Comparison of ENCODE assay signal across 15 cellular contexts in genomic region chr20:24465730-24466129, GRCh38. TPM values are rescaled to one million over a fixed set of nuclear protein-coding genes. Genes with fewer than 3 reads are reported as not detected.
DNase-seq lines count a peak whose midpoint lies in the region; ATAC-seq, FAIRE-seq and TF ChIP-seq lines count a peak whose summit lies in the region.
"Had no signal": no experiment of that assay in that cellular context is flagged by ENCODE, and none has a peak within 500 bp of the region (broad histone marks: within the 10 kb centered on the region; RNA-seq: fewer than 3 reads in every experiment).

No MANE protein-coding gene starts in this region.

- H3K9me3 ChIP-seq in gastroesophageal sphincter (no peaks in the 10 kb centered on the region), PC-3 (ENCODE audit: low read length) (no peaks in the 10 kb centered on the region)
- H3K9me3 ChIP-seq: transverse colon had no signal

- H3K4me2 ChIP-seq in PC-3 (ENCODE audit: low read length) = no peak overlapping the region

- no peaks in the 10 kb centered on the region for H4K20me1 ChIP-seq in PC-3 (ENCODE audit: low read length)

- intact Hi-C loops in dorsolateral prefrontal cortex (cut with DNase I) (loop anchor here (5.0 kb wide), 3 partner anchors 37 to 163 kb away; no protein-coding TSS in a partner anchor), PC-3 (cut with micrococcal nuclease) (no loop called here)

- H3K27ac Mint-ChIP-seq in activated naive CD8-positive, alpha-beta T cell treated with anti-CD3 and anti-CD28 coated beads for 36 hours = no peak overlapping the region
- H3K27ac Mint-ChIP-seq: activated naive CD8-positive, alpha-beta T cell treated with anti-CD3 and anti-CD28 coated beads, Interleukin-2, amount 50 U/mL, for 24 hours had no signal

- H3K36me3 ChIP-seq in gastroesophageal sphincter = no peaks in the 10 kb centered on the region
- H3K36me3 ChIP-seq in PC-3 (ENCODE audit: low read depth, low read length) = no peaks in the 10 kb centered on the region
- H3K36me3 ChIP-seq: transverse colon had no signal

- H3K9ac ChIP-seq in PC-3 (ENCODE audit: low read length) = no peak overlapping the region

- no peaks in the 10 kb centered on the region for H3K9me3 Mint-ChIP-seq in activated naive CD8-positive, alpha-beta T cell treated with anti-CD3 and anti-CD28 coated beads for 36 hours
- H3K9me3 Mint-ChIP-seq: activated naive CD8-positive, alpha-beta T cell treated with anti-CD3 and anti-CD28 coated beads, Interleukin-2, amount 50 U/mL, for 24 hours had no signal

- 80 to 86% methylated on average over 1 of the region's 3 CpGs for WGBS in gastroesophageal sphincter (ENCODE audit: low coverage in 1 of 2), 2 donors

- TF ChIP-seq POLR2A in gastroesophageal sphincter (IDR thresholded peaks at IDR 0.05) = no peak

- H3K4me1 ChIP-seq in gastroesophageal sphincter (peaks cover 0 to 19% (median 5%) of the 10 kb centered on the region in 3 donors), PC-3 (ENCODE audit: insufficient read depth, low read length) (no peaks in the 10 kb centered on the region)

- peaks cover 41% of the 10 kb centered on the region for H3K27me3 Mint-ChIP-seq in activated naive CD8-positive, alpha-beta T cell treated with anti-CD3 and anti-CD28 coated beads for 36 hours

- no peaks in the 10 kb centered on the region for H3K9me2 ChIP-seq in PC-3 (replicated peaks; ENCODE audit: low read length)

- no peak for FAIRE-seq in urothelium cell line (lab: Jason Lieb, UNC)
- FAIRE-seq: A204.1, endometrium, GM12892 had no signal

- CTCF ChIA-PET in PC-3 (lab: Charles Lee) = no interaction called here

- H3K27me3 ChIP-seq in dorsolateral prefrontal cortex (peaks cover 0 to 11% (median 0%) of the 10 kb centered on the region in 45 donors), gastroesophageal sphincter (peaks cover 44% of the 10 kb centered on the region), PC-3 (ENCODE audit: low read length) (peaks cover 93% of the 10 kb centered on the region)

- no peak for TF ChIP-seq EP300 in gastroesophageal sphincter (IDR thresholded peaks at IDR 0.05)

- H3F3A ChIP-seq in PC-3 (ENCODE audit: low read length, unreplicated experiment) = no peaks in the 10 kb centered on the region

- no peaks in the 10 kb centered on the region for H3K36me3 Mint-ChIP-seq in activated naive CD8-positive, alpha-beta T cell treated with anti-CD3 and anti-CD28 coated beads for 36 hours

- H3K4me1 Mint-ChIP-seq in activated naive CD8-positive, alpha-beta T cell treated with anti-CD3 and anti-CD28 coated beads for 36 hours = peaks cover 4% of the 10 kb centered on the region

- no TSS peak for BruUV-seq in PC-3 (replicated peaks; lab: Mats Ljungman, UMichigan)

- peak; percentile 35 for DNase-seq in NCI-H82 (lab: John Stamatoyannopoulos, UW)
- no peak for DNase-seq in NCI-H82 treated with DMSO at 0.1 percent for 48 hours (lab: John Stamatoyannopoulos, UW; ENCODE audit: unreplicated experiment)
- DNase-seq in dorsolateral prefrontal cortex = peak; percentile 42 to 87 (median 80)
- peak; percentile 67 for DNase-seq in kidney tubule cell (ENCODE audit: low spot score)
- peak; percentile 61 for DNase-seq in urothelium cell line (ENCODE audit: low spot score)
- DNase-seq in activated naive CD8-positive, alpha-beta T cell treated with anti-CD3 and anti-CD28 coated beads for 36 hours = no peak
- no peak for DNase-seq in PC-3
- DNase-seq: activated naive CD8-positive, alpha-beta T cell treated with anti-CD3 and anti-CD28 coated beads, Interleukin-2, amount 50 U/mL, for 24 hours; Kasumi-1; transverse colon had no signal

- H3K4me3 ChIP-seq in dorsolateral prefrontal cortex (peak overlapping the region in 2 of 59 donors; percentile 2 to 23), gastroesophageal sphincter (no peak overlapping the region), PC-3 (ENCODE audit: low read length) (no peak overlapping the region)
- H3K4me3 ChIP-seq: transverse colon had no signal

- POLR2A ChIA-PET in PC-3 (lab: Charles Lee; ENCODE audit: unreplicated experiment) = no interaction called here

- peak overlapping the region in 55 of 59 donors; percentile 48 to 99 (median 91) for H3K27ac ChIP-seq in dorsolateral prefrontal cortex
- no peak overlapping the region for H3K27ac ChIP-seq in gastroesophageal sphincter
- no peak overlapping the region for H3K27ac ChIP-seq in PC-3 (ENCODE audit: low read length)
- H3K27ac ChIP-seq: transverse colon had no signal

- no peaks in the 10 kb centered on the region for H3K79me2 ChIP-seq in PC-3 (ENCODE audit: low read length)

- ATAC-seq in gastroesophageal sphincter = no peak
- ATAC-seq in PC-3 = no peak
- ATAC-seq: activated naive CD8-positive, alpha-beta T cell treated with anti-CD3 and anti-CD28 coated beads, Interleukin-2, amount 50 U/mL, for 24 hours; Panc1 had no signal

- H2AFZ ChIP-seq in PC-3 (ENCODE audit: low read length) = no peak overlapping the region

- peak in 6 of 56 donors; percentile 5 to 24 (median 12) for TF ChIP-seq CTCF in dorsolateral prefrontal cortex (IDR thresholded peaks at IDR 0.05 in 54 of 56, conservative IDR thresholded peaks at IDR 0.05 in 2 of 56; ENCODE audit: low read depth in 1 of 56, partially characterized antibody in 56 of 56)
- no peak for TF ChIP-seq CTCF in gastroesophageal sphincter (IDR thresholded peaks at IDR 0.05)
- TF ChIP-seq CTCF in PC-3 (conservative IDR thresholded peaks at IDR 0.05; ENCODE audit: low read depth, low read length) = no peak

- H3K4me3 Mint-ChIP-seq in activated naive CD8-positive, alpha-beta T cell treated with anti-CD3 and anti-CD28 coated beads for 36 hours = no peak overlapping the region
- H3K4me3 Mint-ChIP-seq: activated naive CD8-positive, alpha-beta T cell treated with anti-CD3 and anti-CD28 coated beads, Interleukin-2, amount 50 U/mL, for 24 hours had no signal

RNA-seq across cellular contexts. Expression of gene SYNDIG1, which starts 3.7 kb away (rescaled TPM):
- total RNA-seq in dorsolateral prefrontal cortex = 10 to 100 TPM; 26.8 to 67.4 (median 45.8) TPM
- total RNA-seq in gastroesophageal sphincter = under 1 TPM in 3 of 4 donors, not detected in 1; 0.15 to 0.40 (median 0.16) TPM
- total RNA-seq in activated naive CD8-positive, alpha-beta T cell treated with anti-CD3 and anti-CD28 coated beads for 36 hours = not detected
- not detected in 2 replicates for total RNA-seq in PC-3 (2014; rRNA removed)

Comparison
In these comparisons a context has a peak if more than half of its experiments do, and no peak if none do; other contexts are left out.
1. DNase-seq: peak in NCI-H82 (single experiment), dorsolateral prefrontal cortex (10 of 10), kidney tubule cell (single experiment) and urothelium cell line (single experiment); none in NCI-H82 treated with DMSO at 0.1 percent for 48 hours (single experiment), activated naive CD8-positive, alpha-beta T cell treated with anti-CD3 and anti-CD28 coated beads for 36 hours (single experiment) and PC-3 (single experiment).
2. H3K27ac ChIP-seq: peak in dorsolateral prefrontal cortex (55 of 59); none in gastroesophageal sphincter (0 of 4) and PC-3 (single experiment).
3. RNA of gene SYNDIG1, which starts 3.7 kb away (total RNA-seq): 26.8 to 67.4 TPM in dorsolateral prefrontal cortex; 0.15 to 0.40 TPM in gastroesophageal sphincter, not detected in activated naive CD8-positive, alpha-beta T cell treated with anti-CD3 and anti-CD28 coated beads for 36 hours and not detected in PC-3; every median in the first group is over 10 times any median in the second.